2 cellular contexts compared by ENCODE assay signal in genomic region chr6:158031445-158032353, GRCh38.
A peak's percentile ranks its signal among the peaks of the same experiment; 100 is the strongest.
TF ChIP-seq lines count a peak whose summit lies in the region.

No MANE protein-coding gene starts in this region.

TF ChIP-seq in GM23338, 12 proteins besides CTCF, POLR2A, EP300 and RAD21:
- TF ChIP-seq ZNF462 (CRISPR knock-in tag; IDR thresholded peaks at IDR 0.05), result no peak
- TF ChIP-seq CREB1 (CRISPR knock-in tag; IDR thresholded peaks at IDR 0.05; ENCODE audit: low read depth), result no peak
- no peak for TF ChIP-seq EZH2phosphoT487 (IDR thresholded peaks at IDR 0.05; ENCODE audit: unreplicated experiment)
- TF ChIP-seq ZNF331 (CRISPR knock-in tag; IDR thresholded peaks at IDR 0.05; ENCODE audit: low read depth), result no peak
- TF ChIP-seq STAT1 (IDR thresholded peaks at IDR 0.05; ENCODE audit: unreplicated experiment), result no peak
- no peak for TF ChIP-seq REST (IDR thresholded peaks at IDR 0.05; ENCODE audit: unreplicated experiment)
- TF ChIP-seq POLR2AphosphoS5 (IDR thresholded peaks at IDR 0.05; ENCODE audit: low read depth), result no peak
- no peak for TF ChIP-seq EZH2 (IDR thresholded peaks at IDR 0.05; ENCODE audit: low read depth, unreplicated experiment)
- TF ChIP-seq JUNB (IDR thresholded peaks at IDR 0.05; ENCODE audit: unreplicated experiment), result no peak
- no peak for TF ChIP-seq ETS1 (IDR thresholded peaks at IDR 0.05)
- no peak for TF ChIP-seq NANOG (IDR thresholded peaks at IDR 0.05; ENCODE audit: borderline replicate concordance)
- no peak for TF ChIP-seq ZNF114 (CRISPR knock-in tag; IDR thresholded peaks at IDR 0.05)

TF ChIP-seq in GM12878, 131 proteins besides CTCF, POLR2A, EP300 and RAD21 (continued from another document):
- TF ChIP-seq NR2F1 (conservative IDR thresholded peaks at IDR 0.05) (peak; percentile 67), RUNX3 (IDR thresholded peaks at IDR 0.05; ENCODE audit: low read length) (peak; percentile 28; the same call in 1 of the 2 replicates), BCLAF1 (IDR thresholded peaks at IDR 0.05) (no peak), BHLHE40 (IDR thresholded peaks at IDR 0.05; ENCODE audit: borderline replicate concordance in 1 of 2, low read depth in 2 of 2, low read length in 1 of 2) (peak; percentile 13 to 56; a peak in 1 of 4 replicates), NBN (IDR thresholded peaks at IDR 0.05) (0 out of 2 replicates have a peak, but pooled peaks have one; percentile 25), IKZF2 (IDR thresholded peaks at IDR 0.05) (peak in 1 of 2 experiments; percentile 35; a peak in 2 of 4 replicates), MEF2B (IDR thresholded peaks at IDR 0.05; ENCODE audit: partially characterized antibody, poor library complexity, severe bottlenecking) (peak; percentile 13)
TF ChIP-seq in GM12878: peak in this region for 9.
